ENCODE assay signal across 12 cellular contexts in genomic region chr1:204089044-204089751, GRCh38. TPM values are rescaled to one million over a fixed set of nuclear protein-coding genes. Genes with fewer than 3 reads are reported as not detected.
DNase-seq lines count a peak whose midpoint lies in the region; ATAC-seq, FAIRE-seq and TF ChIP-seq lines count a peak whose summit lies in the region.
"Had no signal": no experiment of that assay in that cellular context is flagged by ENCODE, and none has a peak within 500 bp of the region (broad histone marks: within the 10 kb centered on the region; RNA-seq: fewer than 3 reads in every experiment).

No MANE protein-coding gene starts in this region.

- peak; percentile 84 for ATAC-seq in gastrocnemius medialis
- no peak for ATAC-seq in HG03520 (IDR thresholded peaks at IDR 0.05; ENCODE audit: unreplicated experiment)
- ATAC-seq in GM18498 (IDR thresholded peaks at IDR 0.05; ENCODE audit: unreplicated experiment) = no peak
- no peak for ATAC-seq in activated naive CD8-positive, alpha-beta T cell treated with anti-CD3 and anti-CD28 coated beads, Interleukin-2, amount 50 U/mL, for 24 hours
- ATAC-seq: esophagus mucosa had no signal

- no peak for FAIRE-seq in urothelium cell line (lab: Jason Lieb, UNC)

- H3K27me3 Mint-ChIP-seq in activated naive CD8-positive, alpha-beta T cell treated with anti-CD3 and anti-CD28 coated beads, Interleukin-2, amount 50 U/mL, for 24 hours = no peaks in the 10 kb centered on the region

- no peaks in the 10 kb centered on the region for H3K27me3 ChIP-seq in colonic mucosa
- H3K27me3 ChIP-seq in gastrocnemius medialis = no peaks in the 10 kb centered on the region

- H3K4me3 ChIP-seq in colonic mucosa = no peak overlapping the region
- peak overlapping the region; percentile 34 to 43 (median 41) for H3K4me3 ChIP-seq in gastrocnemius medialis
- H3K4me3 ChIP-seq: SK-N-MC, smooth muscle cell had no signal

- H3K27ac Mint-ChIP-seq in activated naive CD8-positive, alpha-beta T cell treated with anti-CD3 and anti-CD28 coated beads, Interleukin-2, amount 50 U/mL, for 24 hours = no peak overlapping the region

- no peaks in the 10 kb centered on the region for H3K36me3 Mint-ChIP-seq in activated naive CD8-positive, alpha-beta T cell treated with anti-CD3 and anti-CD28 coated beads, Interleukin-2, amount 50 U/mL, for 24 hours (ENCODE audit: low read depth)

- H3K9ac ChIP-seq in colonic mucosa (ENCODE audit: low read depth in 2 of 2, low read length in 2 of 2) = peak overlapping the region in 1 of 2 donors; percentile 27

- intact Hi-C loops in colonic mucosa (cut with DNase I) (no loop called here), gastrocnemius medialis (cut with DNase I; ENCODE audit: low total_unique reads) (loop anchor here (10.0 kb wide), 1 partner anchor 1054 kb away; no protein-coding TSS in a partner anchor)

- peaks cover 12% of the 10 kb centered on the region for H3K4me1 Mint-ChIP-seq in activated naive CD8-positive, alpha-beta T cell treated with anti-CD3 and anti-CD28 coated beads, Interleukin-2, amount 50 U/mL, for 24 hours

- H3K4me1 ChIP-seq in colonic mucosa (peaks cover 27% of the 10 kb centered on the region), gastrocnemius medialis (peaks cover 95 to 99% of the 10 kb centered on the region in 2 donors)

- H3K9me3 Mint-ChIP-seq in activated naive CD8-positive, alpha-beta T cell treated with anti-CD3 and anti-CD28 coated beads, Interleukin-2, amount 50 U/mL, for 24 hours = no peaks in the 10 kb centered on the region

- in situ Hi-C loops in gastrocnemius medialis (cut with MboI; ENCODE audit: low sequenced_read_pairs in 4 of 4) = no loop called here

- no peaks in the 10 kb centered on the region for H3K36me3 ChIP-seq in colonic mucosa
- no peaks in the 10 kb centered on the region for H3K36me3 ChIP-seq in gastrocnemius medialis

- H3K27ac ChIP-seq in colonic mucosa (peak overlapping the region; percentile 60), gastrocnemius medialis (peak overlapping the region; percentile 85 to 94 (median 92))
- H3K27ac ChIP-seq: SK-N-MC had no signal

- peak; percentile 42 to 77 for TF ChIP-seq POLR2A in gastrocnemius medialis (IDR thresholded peaks at IDR 0.05)

- H3K4me3 Mint-ChIP-seq in activated naive CD8-positive, alpha-beta T cell treated with anti-CD3 and anti-CD28 coated beads, Interleukin-2, amount 50 U/mL, for 24 hours = no peak overlapping the region

- H3K9me3 ChIP-seq in colonic mucosa = no peaks in the 10 kb centered on the region
- no peaks in the 10 kb centered on the region for H3K9me3 ChIP-seq in gastrocnemius medialis

- TF ChIP-seq CTCF in colonic mucosa (IDR thresholded peaks at IDR 0.05) (no peak), gastrocnemius medialis (IDR thresholded peaks at IDR 0.05 in 4 of 5, conservative IDR thresholded peaks at IDR 0.05 in 1 of 5) (peak in 2 of 5 experiments; percentile 15 to 21)

- DNase-seq in GM04504 (ENCODE audit: low read depth) (peak; percentile 52), colonic mucosa (peak; percentile 56), left kidney (ENCODE audit: low read depth, low spot score) (peak; percentile 79), gastrocnemius medialis (peak; percentile 87 to 91), urothelium cell line (ENCODE audit: low spot score) (no peak)
- DNase-seq in activated naive CD8-positive, alpha-beta T cell treated with anti-CD3 and anti-CD28 coated beads, Interleukin-2, amount 50 U/mL, for 24 hours = no peak
- DNase-seq: NCI-H1436 had no signal

RNA-seq across cellular contexts. Expression of gene SOX13, which starts 16.3 kb away (rescaled TPM):
- total RNA-seq in colonic mucosa (10 to 100 TPM; 34.9 to 35.1 TPM), gastrocnemius medialis (10 to 100 TPM; 15.6 to 31.1 (median 16.3) TPM)

Comparison
In these comparisons a context has a peak if more than half of its experiments do, and no peak if none do; other contexts are left out.
1. DNase-seq: peak in GM04504 (single experiment), colonic mucosa (single experiment), left kidney (single experiment) and gastrocnemius medialis (2 of 2); none in urothelium cell line (single experiment) and activated naive CD8-positive, alpha-beta T cell treated with anti-CD3 and anti-CD28 coated beads, Interleukin-2, amount 50 U/mL, for 24 hours (single experiment).
2. ATAC-seq: peak in gastrocnemius medialis (2 of 2); none in HG03520 (single experiment), GM18498 (single experiment) and activated naive CD8-positive, alpha-beta T cell treated with anti-CD3 and anti-CD28 coated beads, Interleukin-2, amount 50 U/mL, for 24 hours (single experiment).